In the genomic region with DNA sequence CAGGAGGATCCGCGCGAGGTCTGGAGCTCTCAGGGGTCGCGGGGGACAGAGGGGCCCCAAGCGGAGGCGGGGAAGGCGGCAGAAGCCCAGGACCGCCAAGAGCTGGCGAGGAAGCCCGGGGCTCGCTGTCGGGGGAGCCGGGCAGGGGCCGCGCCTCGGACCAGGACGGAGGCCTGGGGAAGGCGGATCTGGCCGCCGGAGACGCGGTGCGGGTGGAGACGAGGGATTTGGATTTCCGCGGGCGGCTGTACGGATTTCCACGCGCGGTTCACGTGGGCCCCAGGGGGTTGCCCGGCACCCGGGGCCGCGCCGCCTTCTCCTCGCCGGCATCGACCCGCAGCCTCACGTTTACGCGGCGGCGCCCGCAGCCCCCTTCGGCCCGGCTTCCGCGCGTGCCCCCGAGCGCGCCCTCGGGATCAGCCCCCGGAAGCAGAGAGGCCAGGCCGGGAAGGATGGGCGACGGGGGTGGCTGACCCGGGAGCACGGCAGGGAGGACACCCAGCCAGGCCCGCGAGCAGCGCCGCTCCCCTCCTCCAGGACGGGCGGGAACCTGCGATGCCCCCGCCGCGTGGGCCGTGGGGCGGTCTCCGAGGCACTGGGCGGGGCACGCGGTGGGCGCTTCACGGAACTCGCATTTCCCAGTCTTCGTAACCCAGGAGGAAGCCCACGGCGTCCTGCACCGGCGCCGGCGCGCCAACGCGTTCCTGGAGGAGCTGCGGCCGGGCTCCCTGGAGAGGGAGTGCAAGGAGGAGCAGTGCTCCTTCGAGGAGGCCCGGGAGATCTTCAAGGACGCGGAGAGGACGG, we compare ENCODE assay signal across 9 cellular contexts. TPM values are rescaled to one million over a fixed set of nuclear protein-coding genes. Genes with fewer than 3 reads are reported as not detected.
A peak's percentile ranks its signal among the peaks of the same experiment; 100 is the strongest.
DNase-seq lines count a peak whose midpoint lies in the region; ATAC-seq, FAIRE-seq and TF ChIP-seq lines count a peak whose summit lies in the region.
"Had no signal": no experiment of that assay in that cellular context is flagged by ENCODE, and none has a peak within 500 bp of the region (broad histone marks: within the 10 kb centered on the region; RNA-seq: fewer than 3 reads in every experiment).

No MANE protein-coding gene starts in this region.

- H3K9me3 ChIP-seq in HUES6 (ENCODE audit: control insufficient read depth, insufficient read depth, low read depth, low read length), result peaks cover 4% of the 10 kb centered on the region; the same call in 1 of the 2 replicates

- H3K9ac ChIP-seq in HUES6 (ENCODE audit: low read length), result peak overlapping the region; percentile 61

- peaks cover 9% of the 10 kb centered on the region for H3K4me1 ChIP-seq in HUES6 (ENCODE audit: control insufficient read depth, insufficient read depth, low read length)

- H3K9me3 Mint-ChIP-seq in activated naive CD8-positive, alpha-beta T cell treated with anti-CD3 and anti-CD28 coated beads for 36 hours, result no peaks in the 10 kb centered on the region
- peaks cover 0 to 2% (median 0%) of the 10 kb centered on the region in 6 donors for H3K9me3 Mint-ChIP-seq in immature natural killer cell

- in situ Hi-C loops in G401 (cut with HindIII; ENCODE audit: low sequenced_read_pairs), result no loop called here

- H3K36me3 ChIP-seq in HUES6 (ENCODE audit: control insufficient read depth, insufficient read depth, low read length), result no peaks in the 10 kb centered on the region

- DNase-seq in activated naive CD8-positive, alpha-beta T cell treated with anti-CD3 and anti-CD28 coated beads for 36 hours, result no peak
- DNase-seq in immature natural killer cell (peak; percentile 24 to 30 (median 25)), GM12891 (ENCODE audit: insufficient read length, low spot score) (no peak), G401 (ENCODE audit: low spot score) (no peak)
- peak; percentile 42 to 48 for DNase-seq in stimulated activated CD4-positive, alpha-beta T cell treated with anti-CD3 and anti-CD28 coated beads, Interleukin-1b, Interleukin-23, amount 100 ng/mL, for 4 hours (ENCODE audit: low read depth in 2 of 2)
- DNase-seq in effector CD8-positive, alpha-beta T cell (lab: John Stamatoyannopoulos, UW), result no peak

- no peak for TF ChIP-seq POLR2A in GM12891 (IDR thresholded peaks at IDR 0.05; ENCODE audit: low read depth, low read length)

- no peak for FAIRE-seq in GM12891 (lab: Jason Lieb, UNC)

- no peak overlapping the region for H3K27ac ChIP-seq in HUES6 (ENCODE audit: low read depth, low read length)

- H3K27me3 Mint-ChIP-seq in activated naive CD8-positive, alpha-beta T cell treated with anti-CD3 and anti-CD28 coated beads for 36 hours, result peaks cover 4% of the 10 kb centered on the region
- peaks cover 0 to 1% (median 0%) of the 10 kb centered on the region in 3 donors for H3K27me3 Mint-ChIP-seq in immature natural killer cell (ENCODE audit: low read depth in 3 of 3)

- H3K4me1 Mint-ChIP-seq in activated naive CD8-positive, alpha-beta T cell treated with anti-CD3 and anti-CD28 coated beads for 36 hours, result peaks cover 3% of the 10 kb centered on the region
- peaks cover 0 to 2% of the 10 kb centered on the region in 2 donors for H3K4me1 Mint-ChIP-seq in immature natural killer cell

- peaks cover 3% of the 10 kb centered on the region for H3K36me3 Mint-ChIP-seq in activated naive CD8-positive, alpha-beta T cell treated with anti-CD3 and anti-CD28 coated beads for 36 hours
- H3K36me3 Mint-ChIP-seq in immature natural killer cell, result no peaks in the 10 kb centered on the region

- no peak for ATAC-seq in GM21515 (IDR thresholded peaks at IDR 0.05; ENCODE audit: unreplicated experiment)
- ATAC-seq: left colon had no signal

- H3K27ac Mint-ChIP-seq in activated naive CD8-positive, alpha-beta T cell treated with anti-CD3 and anti-CD28 coated beads for 36 hours, result no peak overlapping the region
- no peak overlapping the region for H3K27ac Mint-ChIP-seq in immature natural killer cell

- peaks cover 57% of the 10 kb centered on the region for H3K27me3 ChIP-seq in HUES6 (ENCODE audit: control insufficient read depth, insufficient read depth, low read length)

- peak overlapping the region; percentile 69 for H3K4me3 ChIP-seq in HUES6 (ENCODE audit: low read depth, low read length)

- H3K4me3 Mint-ChIP-seq in activated naive CD8-positive, alpha-beta T cell treated with anti-CD3 and anti-CD28 coated beads for 36 hours, result peak overlapping the region; percentile 40
- H3K4me3 Mint-ChIP-seq in immature natural killer cell, result peak overlapping the region in 4 of 5 donors; percentile 17 to 73 (median 46)

TF ChIP-seq in GM12891, 5 proteins besides CTCF, POLR2A, EP300 and RAD21:
- TF ChIP-seq POLR2AphosphoS5 (IDR thresholded peaks at IDR 0.05; ENCODE audit: low read depth, low read length), result no peak
- TF ChIP-seq SPI1 (IDR thresholded peaks at IDR 0.05; ENCODE audit: low read depth, low read length), result no peak
- TF ChIP-seq PAX5 (IDR thresholded peaks at IDR 0.05; ENCODE audit: insufficient read depth, low read length, severe bottlenecking), result no peak
- TF ChIP-seq TAF1 (IDR thresholded peaks at IDR 0.05; ENCODE audit: low read depth, low read length), result no peak
- TF ChIP-seq POU2F2 (IDR thresholded peaks at IDR 0.05; ENCODE audit: low read depth, low read length), result no peak

RNA-seq across cellular contexts. Expression of gene F7, which starts 4.7 kb away (rescaled TPM):
- total RNA-seq in activated naive CD8-positive, alpha-beta T cell treated with anti-CD3 and anti-CD28 coated beads for 36 hours, result under 1 TPM; 0.49 to 0.94 TPM
- polyA plus RNA-seq in immature natural killer cell, result under 1 TPM in 1 of 3 donors, not detected in 2; 0.77 TPM
- not detected for polyA plus RNA-seq in GM12891 (2012; ENCODE audit: low read depth, missing spikeins)
- total RNA-seq in G401 (2014; rRNA removed; shearing (Covaris generic)), result not detected in 2 replicates

RNA-seq across cellular contexts. Expression of gene F10, which starts 12.3 kb away (rescaled TPM):
- not detected for total RNA-seq in activated naive CD8-positive, alpha-beta T cell treated with anti-CD3 and anti-CD28 coated beads for 36 hours
- not detected for polyA plus RNA-seq in immature natural killer cell
- not detected for polyA plus RNA-seq in GM12891 (2012; ENCODE audit: low read depth, missing spikeins)
- total RNA-seq in G401 (2014; rRNA removed; shearing (Covaris generic)), result not detected in 2 replicates

RNA-seq across cellular contexts. Expression of gene PROZ, which starts 48.2 kb away (rescaled TPM):
- total RNA-seq in activated naive CD8-positive, alpha-beta T cell treated with anti-CD3 and anti-CD28 coated beads for 36 hours, result under 1 TPM in 1 of 2 experiments, not detected in 1; 0.14 TPM
- polyA plus RNA-seq in immature natural killer cell, result not detected
- 0.05 TPM for polyA plus RNA-seq in GM12891 (2012; ENCODE audit: low read depth, missing spikeins)
- not detected in 2 replicates for total RNA-seq in G401 (2014; rRNA removed; shearing (Covaris generic))
- total RNA-seq: left colon had no signal

Comparison
In these comparisons a context has a peak if more than half of its experiments do, and no peak if none do; other contexts are left out.
1. DNase-seq: peak in immature natural killer cell (3 of 3) and stimulated activated CD4-positive, alpha-beta T cell treated with anti-CD3 and anti-CD28 coated beads, Interleukin-1b, Interleukin-23, amount 100 ng/mL, for 4 hours (2 of 2); none in activated naive CD8-positive, alpha-beta T cell treated with anti-CD3 and anti-CD28 coated beads for 36 hours (single experiment), effector CD8-positive, alpha-beta T cell (single experiment), GM12891 (single experiment) and G401 (single experiment).